In genomic region chrX:133911816-133912495, GRCh38 we compare ENCODE assay signal across 22 cellular contexts.
DNase-seq lines count a peak whose midpoint lies in the region; FAIRE-seq and TF ChIP-seq lines count a peak whose summit lies in the region.
"Had no signal": no experiment of that assay in that cellular context is flagged by ENCODE, and none has a peak within 500 bp of the region (broad histone marks: within the 10 kb centered on the region; RNA-seq: fewer than 3 reads in every experiment).

No MANE protein-coding gene starts in this region.

- POLR2A ChIA-PET in activated CD4-positive, alpha-beta memory T cell treated with anti-CD3 and anti-CD28 coated beads for 36 hours (lab: Charles Lee): no interaction called here

- peaks cover 27% of the 10 kb centered on the region for H3K4me1 Mint-ChIP-seq in progenitor cell of endocrine pancreas (ENCODE audit: low read depth)
- no peaks in the 10 kb centered on the region for H3K4me1 Mint-ChIP-seq in activated CD4-positive, alpha-beta memory T cell treated with anti-CD3 and anti-CD28 coated beads for 36 hours (ENCODE audit: low read depth)
- H3K4me1 Mint-ChIP-seq: CD8-positive, alpha-beta memory T cell had no signal

- no peak for FAIRE-seq in bronchial epithelial cell (lab: Jason Lieb, UNC)
- FAIRE-seq: GM18507 had no signal

- no peak for TF ChIP-seq POLR2A in adrenal gland (IDR thresholded peaks at IDR 0.05)

- H3K27ac Mint-ChIP-seq in progenitor cell of endocrine pancreas: peak overlapping the region; percentile 22
- no peak overlapping the region for H3K27ac Mint-ChIP-seq in activated CD4-positive, alpha-beta memory T cell treated with anti-CD3 and anti-CD28 coated beads for 36 hours
- H3K27ac Mint-ChIP-seq: CD8-positive, alpha-beta memory T cell; HFFc6 had no signal

- intact Hi-C loops in adrenal gland (cut with DNase I): no loop called here
- intact Hi-C loops in activated CD4-positive, alpha-beta memory T cell treated with anti-CD3 and anti-CD28 coated beads for 36 hours (cut with micrococcal nuclease): no loop called here

- H3K9me3 ChIP-seq in adrenal gland (replicated peaks in 1 of 3): no peaks in the 10 kb centered on the region

- TF ChIP-seq CTCF in bronchial epithelial cell (IDR thresholded peaks at IDR 0.05; ENCODE audit: insufficient read depth, low read length, severe bottlenecking) (no peak), progenitor cell of endocrine pancreas (IDR thresholded peaks at IDR 0.05; ENCODE audit: unreplicated experiment) (no peak), adrenal gland (IDR thresholded peaks at IDR 0.05) (no peak)

- H3K27me3 Mint-ChIP-seq in progenitor cell of endocrine pancreas: no peaks in the 10 kb centered on the region
- H3K27me3 Mint-ChIP-seq in activated CD4-positive, alpha-beta memory T cell treated with anti-CD3 and anti-CD28 coated beads for 36 hours: no peaks in the 10 kb centered on the region

- H3K36me3 Mint-ChIP-seq in progenitor cell of endocrine pancreas (ENCODE audit: insufficient read depth): no peaks in the 10 kb centered on the region
- no peaks in the 10 kb centered on the region for H3K36me3 Mint-ChIP-seq in activated CD4-positive, alpha-beta memory T cell treated with anti-CD3 and anti-CD28 coated beads for 36 hours

- H3K4me3 Mint-ChIP-seq in progenitor cell of endocrine pancreas (ENCODE audit: low read depth): no peak overlapping the region
- H3K4me3 Mint-ChIP-seq in activated CD4-positive, alpha-beta memory T cell treated with anti-CD3 and anti-CD28 coated beads for 36 hours: no peak overlapping the region
- H3K4me3 Mint-ChIP-seq: CD8-positive, alpha-beta memory T cell; HFFc6 had no signal

- peaks cover 2% of the 10 kb centered on the region for H3K9me3 Mint-ChIP-seq in progenitor cell of endocrine pancreas (ENCODE audit: low read depth)
- peaks cover under 1% of the 10 kb centered on the region for H3K9me3 Mint-ChIP-seq in activated CD4-positive, alpha-beta memory T cell treated with anti-CD3 and anti-CD28 coated beads for 36 hours
- H3K9me3 Mint-ChIP-seq: HFFc6 had no signal

- H3K4me3 ChIP-seq in bronchial epithelial cell (ENCODE audit: low read depth, low read length): no peak overlapping the region
- H3K4me3 ChIP-seq in adrenal gland: no peak overlapping the region
- H3K4me3 ChIP-seq: BLaER1 treated with 17β-estradiol and CSF1 and Interleukin-3, amounts not matched to agents 10 nM and 100 nM had no signal

- H3K27me3 ChIP-seq in bronchial epithelial cell (ENCODE audit: control insufficient read depth, insufficient read depth, low read length) (no peaks in the 10 kb centered on the region), adrenal gland (no peaks in the 10 kb centered on the region)

- H3K4me1 ChIP-seq in adrenal gland (replicated peaks in 1 of 2): no peaks in the 10 kb centered on the region
- H3K4me1 ChIP-seq: BLaER1 treated with 17β-estradiol and CSF1 and Interleukin-3, amounts not matched to agents 10 nM and 100 nM had no signal

- H3K27ac ChIP-seq in adrenal gland: no peak overlapping the region
- H3K27ac ChIP-seq: BLaER1 treated with 17β-estradiol and CSF1 and Interleukin-3, amounts not matched to agents 10 nM and 100 nM had no signal

- no peaks in the 10 kb centered on the region for H3K36me3 ChIP-seq in bronchial epithelial cell (ENCODE audit: control insufficient read depth, insufficient read depth, low read length)
- no peaks in the 10 kb centered on the region for H3K36me3 ChIP-seq in adrenal gland (replicated peaks in 1 of 2)
- H3K36me3 ChIP-seq: BLaER1 treated with 17β-estradiol and CSF1 and Interleukin-3, amounts not matched to agents 10 nM and 100 nM had no signal

- CTCF ChIA-PET in activated CD4-positive, alpha-beta memory T cell treated with anti-CD3 and anti-CD28 coated beads for 36 hours (lab: Charles Lee): no interaction called here

- peak; percentile 25 for DNase-seq in LHCN-M2 (ENCODE audit: low read depth)
- peak; percentile 4 for DNase-seq in bronchial epithelial cell (ENCODE audit: low read depth)
- DNase-seq in kidney tubule cell (ENCODE audit: low spot score): peak; percentile 50
- no peak for DNase-seq in progenitor cell of endocrine pancreas (ENCODE audit: low spot score, unreplicated experiment)
- no peak for DNase-seq in adrenal gland
- DNase-seq in NOMO-1 treated with dmso at 0.1 percent for 144 hours (lab: John Stamatoyannopoulos, UW; ENCODE audit: unreplicated experiment): no peak
- DNase-seq in activated CD4-positive, alpha-beta memory T cell treated with anti-CD3 and anti-CD28 coated beads for 36 hours: no peak
- DNase-seq in NCI-H526 treated with DMSO at 0.1 percent for 48 hours (lab: John Stamatoyannopoulos, UW): no peak
- DNase-seq: CD8-positive, alpha-beta memory T cell; DMS53; GOT3; HFFc6; KG1; NCI-H1436; NCI-H1930; NCI-H226; NCI-H69; NK-92 treated with Interleukin-12 subunit alpha and Interleukin-12 subunit beta, amount 100 ng/mL, for 24 hours; OCI-M1; SHP77 treated with DMSO at 0.1 percent for 48 hours had no signal

- 57 to 76% (median 61%) methylated on average over 3 to 4 of the region's 4 CpGs for WGBS in adrenal gland, 4 donors

Comparison
In these comparisons a context has a peak if more than half of its experiments do, and no peak if none do; other contexts are left out.
1. DNase-seq: peak in LHCN-M2 (single experiment), bronchial epithelial cell (single experiment) and kidney tubule cell (single experiment); none in progenitor cell of endocrine pancreas (single experiment), adrenal gland (0 of 7), NOMO-1 treated with dmso at 0.1 percent for 144 hours (single experiment), activated CD4-positive, alpha-beta memory T cell treated with anti-CD3 and anti-CD28 coated beads for 36 hours (single experiment) and NCI-H526 treated with DMSO at 0.1 percent for 48 hours (single experiment).